Comparison of ENCODE assay signal across 17 cellular contexts in the genomic region with DNA sequence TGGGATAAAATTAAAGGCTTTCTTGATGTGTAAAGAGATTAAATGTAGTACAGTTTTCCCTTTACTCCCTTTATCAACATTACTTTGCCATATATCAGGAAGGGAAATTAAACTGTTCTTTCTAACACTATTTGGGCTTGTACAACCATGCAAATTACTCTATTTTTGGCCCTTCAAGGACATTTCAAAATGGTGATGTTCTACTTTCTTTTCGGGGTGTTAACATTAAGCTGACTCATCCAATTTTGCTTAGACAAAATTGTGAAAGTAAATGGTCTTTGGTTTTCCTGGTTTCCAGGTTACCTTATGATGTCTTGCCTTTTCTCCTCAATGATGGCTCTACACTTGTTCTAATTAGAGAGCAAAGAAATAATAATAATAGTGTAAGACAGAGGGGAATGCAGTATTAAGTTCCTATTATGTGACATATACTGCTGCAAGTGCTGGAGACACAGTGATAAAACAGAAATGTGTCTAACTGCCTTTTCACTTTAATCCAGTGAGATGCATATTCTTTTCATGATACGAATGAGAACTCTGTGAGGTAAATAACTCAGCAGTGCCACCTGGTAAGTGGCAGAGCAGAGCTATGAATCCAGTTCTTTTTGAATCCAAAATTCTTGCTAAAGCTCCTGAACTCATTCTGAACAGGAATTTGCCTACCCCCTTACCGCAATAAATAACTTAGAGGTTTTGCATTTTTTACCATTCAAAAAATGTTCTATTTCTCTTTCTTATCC. TPM values are rescaled to one million over a fixed set of nuclear protein-coding genes. Genes with fewer than 3 reads are reported as not detected.
DNase-seq lines count a peak whose midpoint lies in the region; ATAC-seq and TF ChIP-seq lines count a peak whose summit lies in the region.
"Had no signal": no experiment of that assay in that cellular context is flagged by ENCODE, and none has a peak within 500 bp of the region (broad histone marks: within the 10 kb centered on the region; RNA-seq: fewer than 3 reads in every experiment).

No MANE protein-coding gene starts in this region.

- ATAC-seq in HCT116 (no peak), SK-N-SH treated with all-trans-retinoic acid at 6 μM for 48 hours (peak; percentile 37; the same call in 2 of the 3 replicates), left lobe of liver (peak; percentile 37), Right ventricle myocardium superior (ENCODE audit: poor library complexity) (no peak), GM19395 (IDR thresholded peaks at IDR 0.05; ENCODE audit: unreplicated experiment) (no peak)
- ATAC-seq: activated naive CD4-positive, alpha-beta T cell treated with anti-CD3 and anti-CD28 coated beads, Interleukin-2, amount 50 U/mL, for 72 hours; T-helper 17 cell had no signal

- no TSS peak for BruUV-seq in HCT116 (replicated peaks; lab: Mats Ljungman, UMichigan)

- H3K9me2 ChIP-seq in HCT116 (ENCODE audit: insufficient read depth): no peaks in the 10 kb centered on the region

- no peaks in the 10 kb centered on the region for H3K27me3 ChIP-seq in HCT116 (ENCODE audit: insufficient read depth, low read length)

- CTCF ChIA-PET in HCT116 (lab: Charles Lee): no interaction called here

- no peak overlapping the region for H3K4me3 ChIP-seq in HCT116 (replicated peaks in 1 of 2; ENCODE audit: low read depth in 1 of 2, low read length in 2 of 2)
- H3K4me3 ChIP-seq in urinary bladder (ENCODE audit: low read depth, low read length): no peak overlapping the region

- 82% methylated on average over 3 of the region's 3 CpGs for WGBS in urinary bladder

- no peak for TF ChIP-seq POLR2A in HCT116 (IDR thresholded peaks at IDR 0.05; ENCODE audit: borderline replicate concordance, extremely low read depth, insufficient read depth, insufficient read length)

- no peaks in the 10 kb centered on the region for H3K4me1 ChIP-seq in HCT116 (ENCODE audit: control insufficient read depth in 1 of 2, insufficient read depth in 2 of 2, low read length in 2 of 2)
- peaks cover 4% of the 10 kb centered on the region for H3K4me1 ChIP-seq in urinary bladder (ENCODE audit: insufficient read depth)

- TF ChIP-seq RAD21 in HCT116 (IDR thresholded peaks at IDR 0.05; ENCODE audit: low read depth): no peak

- no peak overlapping the region for H3K9ac ChIP-seq in HCT116 (ENCODE audit: low read length)

- H3K9me3 ChIP-seq in HCT116 (ENCODE audit: control insufficient read depth in 1 of 2, insufficient read depth in 1 of 2, low read depth in 1 of 2, low read length in 2 of 2): no peaks in the 10 kb centered on the region

- peak overlapping the region; percentile 12 for H2AFZ ChIP-seq in HCT116 (ENCODE audit: low read depth, low read length, poor library complexity, severe bottlenecking)

- no peak overlapping the region for H3K27ac ChIP-seq in HCT116 (ENCODE audit: low read depth, low read length)
- H3K27ac ChIP-seq in urinary bladder (ENCODE audit: low read depth): peak overlapping the region; percentile 10

- H4K20me1 ChIP-seq in HCT116 (ENCODE audit: insufficient read depth): no peaks in the 10 kb centered on the region

- no peaks in the 10 kb centered on the region for H3K36me3 ChIP-seq in HCT116 (ENCODE audit: control insufficient read depth in 1 of 2, insufficient read depth in 2 of 2, low read length in 2 of 2)
- H3K36me3 ChIP-seq in urinary bladder (ENCODE audit: insufficient read depth): no peaks in the 10 kb centered on the region

- DNase-seq in HCT116 (ENCODE audit: low read depth, low spot score) (no peak), left lobe of liver (ENCODE audit: low spot score) (no peak), Right ventricle myocardium superior (no peak)
- no peak for DNase-seq in activated CD4-positive, alpha-beta T cell treated with anti-CD3 and anti-CD28 coated beads for 48 hours
- DNase-seq: activated CD4-positive, CD25-positive, alpha-beta regulatory T cell treated with anti-CD3 and anti-CD28 coated beads, Interleukin-2, amount 50 U/mL, for 72 hours; activated T-cell treated with anti-CD3 and anti-CD28 coated beads for 4 hours; C1 segment of cervical spinal cord; DND-41; endodermal cell; islet precursor cell; NCI-H146; NCI-H526; T-helper 17 cell had no signal

- H3K4me2 ChIP-seq in HCT116 (ENCODE audit: low read length): no peak overlapping the region

- TF ChIP-seq CTCF in HCT116 (IDR thresholded peaks at IDR 0.05 in 2 of 3, conservative IDR thresholded peaks at IDR 0.05 in 1 of 3; ENCODE audit: borderline replicate concordance in 1 of 3, insufficient read depth in 1 of 3, low read depth in 2 of 3, low read length in 2 of 3): no peak

- intact Hi-C loops in HCT116 (cut with micrococcal nuclease) (no loop called here), Right ventricle myocardium superior (cut with DNase I) (no loop called here)

- POLR2A ChIA-PET in HCT116 (lab: Charles Lee): no interaction called here

- no peaks in the 10 kb centered on the region for H3K79me2 ChIP-seq in HCT116 (ENCODE audit: insufficient read depth, low read length)

- RAD21 ChIA-PET in HCT116 (lab: Charles Lee; ENCODE audit: low non-redundant PET in 1 of 2, low total read pairs in 2 of 2, uncharacterized antibody in 2 of 2, unreplicated experiment in 2 of 2): no interaction called here

TF ChIP-seq in HCT116, 20 proteins besides CTCF, POLR2A, EP300 and RAD21:
- TF ChIP-seq CBX3 (IDR thresholded peaks at IDR 0.05; ENCODE audit: low read depth): no peak
- no peak for TF ChIP-seq JUND (IDR thresholded peaks at IDR 0.05)
- no peak for TF ChIP-seq FOSL1 (IDR thresholded peaks at IDR 0.05; ENCODE audit: low read depth)

TF ChIP-seq in SK-N-SH treated with all-trans-retinoic acid at 6 μM for 48 hours, 23 proteins besides CTCF, POLR2A, EP300 and RAD21:
- TF ChIP-seq, protein P1, sequence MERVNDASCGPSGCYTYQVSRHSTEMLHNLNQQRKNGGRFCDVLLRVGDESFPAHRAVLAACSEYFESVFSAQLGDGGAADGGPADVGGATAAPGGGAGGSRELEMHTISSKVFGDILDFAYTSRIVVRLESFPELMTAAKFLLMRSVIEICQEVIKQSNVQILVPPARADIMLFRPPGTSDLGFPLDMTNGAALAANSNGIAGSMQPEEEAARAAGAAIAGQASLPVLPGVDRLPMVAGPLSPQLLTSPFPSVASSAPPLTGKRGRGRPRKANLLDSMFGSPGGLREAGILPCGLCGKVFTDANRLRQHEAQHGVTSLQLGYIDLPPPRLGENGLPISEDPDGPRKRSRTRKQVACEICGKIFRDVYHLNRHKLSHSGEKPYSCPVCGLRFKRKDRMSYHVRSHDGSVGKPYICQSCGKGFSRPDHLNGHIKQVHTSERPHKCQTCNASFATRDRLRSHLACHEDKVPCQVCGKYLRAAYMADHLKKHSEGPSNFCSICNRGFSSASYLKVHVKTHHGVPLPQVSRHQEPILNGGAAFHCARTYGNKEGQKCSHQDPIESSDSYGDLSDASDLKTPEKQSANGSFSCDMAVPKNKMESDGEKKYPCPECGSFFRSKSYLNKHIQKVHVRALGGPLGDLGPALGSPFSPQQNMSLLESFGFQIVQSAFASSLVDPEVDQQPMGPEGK (CRISPR knock-in tag; IDR thresholded peaks at IDR 0.05; ENCODE audit: borderline replicate concordance): no peak
- 0 out of 2 replicates have a peak, but pooled peaks have one; percentile 31 for TF ChIP-seq SNAI2 (CRISPR knock-in tag; IDR thresholded peaks at IDR 0.05)

RNA-seq across cellular contexts. Expression of a gene that starts 35.7 kb away (rescaled TPM):
- total RNA-seq in HCT116 (2021; ENCODE audit: unreplicated experiment) (5.0 TPM), left lobe of liver (0.53 TPM), urinary bladder (473 TPM), Right ventricle myocardium superior (6.5 TPM)
- 0.99 and 1.3 TPM in 2 replicates for polyA plus RNA-seq in HCT116 (2012)
- 22.9 TPM for polyA plus RNA-seq in urinary bladder

Comparison
In these comparisons a context has a peak if more than half of its experiments do, and no peak if none do; other contexts are left out.
1. ATAC-seq: peak in SK-N-SH treated with all-trans-retinoic acid at 6 μM for 48 hours (single experiment) and left lobe of liver (single experiment); none in HCT116 (single experiment), Right ventricle myocardium superior (single experiment) and GM19395 (single experiment).
2. RNA of a gene that starts 35.7 kb away (total RNA-seq): 473 TPM in urinary bladder (single experiment); 6.5 TPM in Right ventricle myocardium superior (single experiment), 5.0 TPM in HCT116 (single experiment) and 0.53 TPM in left lobe of liver (single experiment); every median in the first group is over 10 times any median in the second.